ENCODE assay signal across 24 cellular contexts in genomic region chr15:72671531-72671930, GRCh38. TPM values are rescaled to one million over a fixed set of nuclear protein-coding genes. Genes with fewer than 3 reads are reported as not detected.
DNase-seq lines count a peak whose midpoint lies in the region; ATAC-seq and TF ChIP-seq lines count a peak whose summit lies in the region.
"Had no signal": no experiment of that assay in that cellular context is flagged by ENCODE, and none has a peak within 500 bp of the region (broad histone marks: within the 10 kb centered on the region; RNA-seq: fewer than 3 reads in every experiment).

No MANE protein-coding gene starts in this region.

- H4K20me1 ChIP-seq in SK-N-SH (ENCODE audit: insufficient read depth) (no peaks in the 10 kb centered on the region), MM.1S (ENCODE audit: insufficient read depth, low read length) (no peaks in the 10 kb centered on the region)

- H3K4me2 ChIP-seq in SK-N-SH (no peak overlapping the region), MM.1S (ENCODE audit: low read depth, low read length) (0 out of 2 replicates have a peak overlapping the region, but pooled peaks have one; percentile 72)

- H3F3A ChIP-seq in SK-N-SH (replicated peaks; ENCODE audit: insufficient read depth) (no peaks in the 10 kb centered on the region), MM.1S (ENCODE audit: insufficient read depth, low read length) (no peaks in the 10 kb centered on the region)

- H3K36me3 ChIP-seq in SK-N-SH (replicated peaks in 1 of 2; ENCODE audit: control insufficient read depth in 1 of 2, insufficient read depth in 2 of 2, low read length in 1 of 2) (no peaks in the 10 kb centered on the region), MM.1S (replicated peaks; ENCODE audit: insufficient read depth, low read length) (no peaks in the 10 kb centered on the region), iPS-20b (ENCODE audit: insufficient read depth, low read depth, low read length) (no peaks in the 10 kb centered on the region)
- H3K36me3 ChIP-seq: MG63 had no signal

- H3K79me2 ChIP-seq in SK-N-SH (ENCODE audit: insufficient read depth) (no peaks in the 10 kb centered on the region), MM.1S (ENCODE audit: low read length) (no peaks in the 10 kb centered on the region)

- no peaks in the 10 kb centered on the region for H3K9me3 ChIP-seq in SK-N-SH
- no peaks in the 10 kb centered on the region for H3K9me3 ChIP-seq in MM.1S (replicated peaks; ENCODE audit: insufficient read depth, low read length)
- no peaks in the 10 kb centered on the region for H3K9me3 ChIP-seq in iPS-20b (ENCODE audit: insufficient read depth, low read depth, low read length)
- H3K9me3 ChIP-seq: MG63 had no signal

- no peaks in the 10 kb centered on the region for H3K9me2 ChIP-seq in SK-N-SH
- H3K9me2 ChIP-seq in MM.1S (replicated peaks; ENCODE audit: insufficient read depth, low read length) = no peaks in the 10 kb centered on the region

- POLR2A ChIA-PET in SK-N-SH (lab: Yijun Ruan, JAX) = no interaction called here

- H3K9ac ChIP-seq in SK-N-SH (no peak overlapping the region), MM.1S (ENCODE audit: low read length) (no peak overlapping the region), iPS-20b (ENCODE audit: low read depth, low read length) (peak overlapping the region; percentile 32; the same call in 1 of the 2 replicates)

- H3K27me3 ChIP-seq in SK-N-SH (ENCODE audit: insufficient read depth) (peaks cover 11% of the 10 kb centered on the region; the same call in 1 of the 2 replicates), MM.1S (replicated peaks; ENCODE audit: insufficient read depth, low read length) (no peaks in the 10 kb centered on the region), iPS-20b (ENCODE audit: insufficient read depth, low read length) (no peaks in the 10 kb centered on the region)

- DNase-seq in SK-N-SH = no peak
- DNase-seq in MM.1S = no peak
- DNase-seq in A172 (ENCODE audit: low spot score) = no peak
- no peak for DNase-seq in NCI-H446 (lab: John Stamatoyannopoulos, UW)
- DNase-seq in NCI-H446 treated with DMSO at 0.1 percent for 48 hours (lab: John Stamatoyannopoulos, UW) = no peak
- DNase-seq: DMS153, GF-D8, NCI-H1105, NCI-H1694, NCI-H2081 treated with DMSO at 0.1 percent for 48 hours, NCI-H524, NCI-H82, OCI-M1 had no signal

- H3K27ac ChIP-seq in SK-N-SH (ENCODE audit: low read depth in 2 of 2, low read length in 1 of 2) (no peak overlapping the region), MM.1S (ENCODE audit: low read length) (no peak overlapping the region), iPS-20b (ENCODE audit: low read length) (peak overlapping the region; percentile 39)
- H3K27ac ChIP-seq: 22Rv1 had no signal

- H2AFZ ChIP-seq in SK-N-SH (ENCODE audit: low read depth) (peak overlapping the region; percentile 77; the same call in 1 of the 2 replicates), MM.1S (ENCODE audit: low read length) (no peak overlapping the region)

- TF ChIP-seq CTCF in SK-N-SH (IDR thresholded peaks at IDR 0.05) (no peak), MM.1S (IDR thresholded peaks at IDR 0.05; ENCODE audit: low read length) (no peak)

- 21% methylated on average over 3 of the region's 3 CpGs for WGBS in SK-N-SH (ENCODE audit: low lambda C conversion rate)

- no peak for TF ChIP-seq EP300 in SK-N-SH (IDR thresholded peaks at IDR 0.05; ENCODE audit: borderline replicate concordance in 1 of 2, low read depth in 1 of 2, low read length in 1 of 2)

- H3K4me3 ChIP-seq in SK-N-SH (ENCODE audit: low read depth in 2 of 2, low read length in 1 of 2) (no peak overlapping the region), MM.1S (ENCODE audit: low read length) (no peak overlapping the region), iPS-20b (ENCODE audit: low read length) (peak overlapping the region; percentile 67; the same call in 1 of the 2 replicates)
- H3K4me3 ChIP-seq: GM12878, MG63 had no signal

- CTCF ChIA-PET in SK-N-SH (lab: Yijun Ruan, JAX) = interaction anchor here (0.6 to 2.3 kb wide), 23 partner anchors 9 to 398 kb away, joined by 3 to 35 read pairs (median 4); partner anchors contain the start of genes BBS4 and HIGD2B

- TF ChIP-seq RAD21 in SK-N-SH (IDR thresholded peaks at IDR 0.05; ENCODE audit: low read length) = no peak

- peaks cover 0 to 3% of the 10 kb centered on the region in 2 experiments; a peak in 1 of 4 replicates for H3K4me1 ChIP-seq in SK-N-SH (ENCODE audit: control insufficient read depth in 1 of 2, insufficient read depth in 2 of 2, low read depth in 1 of 2, low read length in 1 of 2)
- H3K4me1 ChIP-seq in MM.1S (ENCODE audit: low read length) = no peaks in the 10 kb centered on the region
- peaks cover 19% of the 10 kb centered on the region; the same call in 1 of the 2 replicates for H3K4me1 ChIP-seq in iPS-20b (ENCODE audit: insufficient read depth, low read length)

- no peak for ATAC-seq in SK-N-SH treated with all-trans-retinoic acid at 6 μM for 48 hours
- ATAC-seq in GM19452 (IDR thresholded peaks at IDR 0.05; ENCODE audit: unreplicated experiment) = no peak

TF ChIP-seq in SK-N-SH, 30 proteins besides CTCF, POLR2A, EP300 and RAD21:
- TF ChIP-seq GABPA (IDR thresholded peaks at IDR 0.05; ENCODE audit: low read depth) (no peak), ELF1 (IDR thresholded peaks at IDR 0.05) (no peak), GATA2 (CRISPR knock-in tag; IDR thresholded peaks at IDR 0.05) (no peak), USF2 (IDR thresholded peaks at IDR 0.05; ENCODE audit: borderline replicate concordance, low read depth, low read length) (no peak), JUND (IDR thresholded peaks at IDR 0.05) (no peak), FOXM1 (IDR thresholded peaks at IDR 0.05; ENCODE audit: low read depth) (no peak), FOSL2 (IDR thresholded peaks at IDR 0.05; ENCODE audit: borderline replicate concordance, low read depth) (no peak)

TF ChIP-seq in SK-N-SH treated with all-trans-retinoic acid at 6 μM for 48 hours, 23 proteins besides CTCF, POLR2A, EP300 and RAD21:
- TF ChIP-seq OSR1 (CRISPR knock-in tag; IDR thresholded peaks at IDR 0.05) (no peak), ZNF8 (CRISPR knock-in tag; IDR thresholded peaks at IDR 0.05) (no peak), GLIS3 (CRISPR knock-in tag; IDR thresholded peaks at IDR 0.05) (no peak), ZNF70 (CRISPR knock-in tag; IDR thresholded peaks at IDR 0.05) (no peak), SNAI2 (CRISPR knock-in tag; IDR thresholded peaks at IDR 0.05) (no peak), CREB5 (CRISPR knock-in tag; IDR thresholded peaks at IDR 0.05; ENCODE audit: low read depth) (no peak), ARNTL (CRISPR knock-in tag; IDR thresholded peaks at IDR 0.05; ENCODE audit: borderline replicate concordance, low read depth) (no peak), CSDC2 (CRISPR knock-in tag; IDR thresholded peaks at IDR 0.05) (no peak), TOX (CRISPR knock-in tag; IDR thresholded peaks at IDR 0.05; ENCODE audit: borderline replicate concordance) (no peak), ZC3H10 (CRISPR knock-in tag; IDR thresholded peaks at IDR 0.05) (no peak), TCF4 (CRISPR knock-in tag; IDR thresholded peaks at IDR 0.05; ENCODE audit: borderline replicate concordance) (no peak), PPARA (CRISPR knock-in tag; IDR thresholded peaks at IDR 0.05; ENCODE audit: borderline replicate concordance) (no peak)

RNA-seq across cellular contexts. Expression of gene HIGD2B, which starts 14.5 kb away (rescaled TPM):
- not detected in 2 replicates for polyA plus RNA-seq in SK-N-SH (2012; rRNA removed)
- not detected in 2 replicates for polyA plus RNA-seq in SK-N-SH (2012; cell fraction: cytosol; rRNA removed)
- polyA plus RNA-seq in SK-N-SH (2012; cell fraction: nucleus; rRNA removed) = not detected in 2 replicates
- not detected in 2 replicates for total RNA-seq in A172 (2014; rRNA removed; shearing (Covaris generic))
- total RNA-seq: Daoy, IMR-90, Right ventricle myocardium superior had no signal
- polyA plus RNA-seq: BJ; CD4-positive, alpha-beta memory T cell; IMR-90 had no signal

RNA-seq across cellular contexts. Expression of gene BBS4, which starts 14.5 kb away (rescaled TPM):
- polyA plus RNA-seq in SK-N-SH (2012; rRNA removed) = 18.5 and 27.8 TPM in 2 replicates
- polyA plus RNA-seq in SK-N-SH (2012; cell fraction: cytosol; rRNA removed) = 19.1 and 19.8 TPM in 2 replicates
- polyA plus RNA-seq in SK-N-SH (2012; cell fraction: nucleus; rRNA removed) = 50.5 and 66.5 TPM in 2 replicates
- total RNA-seq in A172 (2014; rRNA removed; shearing (Covaris generic)) = 16.6 and 31.7 TPM in 2 replicates

RNA-seq across cellular contexts. Expression of gene GOLGA6B, which starts 17.0 kb away (rescaled TPM):
- 0.03 TPM in 1 of 2 replicates, not detected in the other for polyA plus RNA-seq in SK-N-SH (2012; rRNA removed)
- 0.03 TPM in 1 of 2 replicates, not detected in the other for polyA plus RNA-seq in SK-N-SH (2012; cell fraction: cytosol; rRNA removed)
- 0.06 and 0.08 TPM in 2 replicates for polyA plus RNA-seq in SK-N-SH (2012; cell fraction: nucleus; rRNA removed)
- total RNA-seq in A172 (2014; rRNA removed; shearing (Covaris generic)) = not detected in 2 replicates
- total RNA-seq: CD4-positive, alpha-beta memory T cell; Daoy; GM12878; IMR-90; Right ventricle myocardium superior had no signal
- polyA plus RNA-seq: BJ; CD4-positive, alpha-beta memory T cell; GM12878; IMR-90 had no signal
